Comparison of ENCODE assay signal across 13 cellular contexts in the genomic region with DNA sequence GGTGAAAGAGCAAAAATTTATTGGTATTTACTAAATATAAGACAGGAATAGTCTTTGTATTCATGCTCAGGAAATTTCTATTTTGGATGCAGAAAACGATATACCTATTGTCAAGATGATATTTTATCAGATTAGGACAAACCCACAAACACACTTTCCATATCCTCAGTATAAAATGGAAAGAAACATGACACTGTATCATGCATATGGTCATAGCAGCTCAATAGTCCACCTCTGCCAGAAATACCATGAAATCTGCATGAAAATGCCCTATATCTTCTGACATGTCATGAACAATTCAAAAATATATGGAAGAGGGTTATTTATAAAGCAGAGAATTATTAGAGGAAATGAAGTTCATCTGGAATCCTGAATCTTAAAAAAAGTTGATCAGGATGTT. TPM values are rescaled to one million over a fixed set of nuclear protein-coding genes. Genes with fewer than 3 reads are reported as not detected.
DNase-seq lines count a peak whose midpoint lies in the region; ATAC-seq and TF ChIP-seq lines count a peak whose summit lies in the region.
"Had no signal": no experiment of that assay in that cellular context is flagged by ENCODE, and none has a peak within 500 bp of the region (broad histone marks: within the 10 kb centered on the region; RNA-seq: fewer than 3 reads in every experiment).

No MANE protein-coding gene starts in this region.

- no peaks in the 10 kb centered on the region for H3K9me3 ChIP-seq in IMR-90 (ENCODE audit: control insufficient read depth, insufficient read depth, low read length)
- H3K9me3 ChIP-seq in right lobe of liver = no peaks in the 10 kb centered on the region

- H2AFZ ChIP-seq in IMR-90 (replicated peaks; ENCODE audit: low read length, poor library complexity) = no peak overlapping the region

- no peaks in the 10 kb centered on the region for H3K27me3 Mint-ChIP-seq in MCF 10A (ENCODE audit: insufficient read depth, unreplicated experiment)
- H3K27me3 Mint-ChIP-seq in activated CD8-positive, alpha-beta T cell treated with anti-CD3 and anti-CD28 coated beads for 36 hours = peaks cover 9% of the 10 kb centered on the region

- H4K8ac ChIP-seq in IMR-90 (ENCODE audit: low read depth in 2 of 2, low read length in 2 of 2) (peak overlapping the region in 1 of 2 experiments; percentile 31; a peak in 1 of 4 replicates), mesendoderm (ENCODE audit: low read depth, low read length) (no peak overlapping the region)

- no peak overlapping the region for H3K9ac ChIP-seq in IMR-90 (ENCODE audit: low read depth, low read length)
- H3K9ac ChIP-seq in mesendoderm (ENCODE audit: low read length) = no peak overlapping the region

- peak overlapping the region; percentile 60; the same call in 1 of the 2 replicates for H4K5ac ChIP-seq in IMR-90 (ENCODE audit: low read depth, low read length)
- H4K5ac ChIP-seq in mesendoderm (ENCODE audit: low read length) = no peak overlapping the region

- H3K27ac ChIP-seq in IMR-90 (ENCODE audit: insufficient read depth, low read length) = peak overlapping the region; percentile 47; the same call in 1 of the 2 replicates
- H3K27ac ChIP-seq in right lobe of liver = peak overlapping the region; percentile 56 to 90 (median 62)
- peak overlapping the region; percentile 46 for H3K27ac ChIP-seq in substantia nigra (ENCODE audit: low read depth, low read length, poor library complexity, severe bottlenecking)
- H3K27ac ChIP-seq in mesendoderm (ENCODE audit: low read depth, low read length) = no peak overlapping the region

- H3K56ac ChIP-seq in IMR-90 (ENCODE audit: extremely low read depth, insufficient read depth, low read length) (no peak overlapping the region), mesendoderm (ENCODE audit: low read length) (no peak overlapping the region)

- peak overlapping the region; percentile 20; the same call in 1 of the 2 replicates for H4K91ac ChIP-seq in IMR-90 (ENCODE audit: insufficient read depth, low read depth, low read length)

- no peaks in the 10 kb centered on the region for H3K79me2 ChIP-seq in mesendoderm (ENCODE audit: control insufficient read depth, insufficient read depth, low read length)

- H3K4me2 ChIP-seq in IMR-90 (ENCODE audit: low read depth, low read length) (no peak overlapping the region), mesendoderm (ENCODE audit: low read length) (no peak overlapping the region)

- no peak overlapping the region for H2BK15ac ChIP-seq in IMR-90 (ENCODE audit: low read depth, low read length)
- no peak overlapping the region for H2BK15ac ChIP-seq in mesendoderm (replicated peaks; ENCODE audit: low read depth)

- H3K18ac ChIP-seq in IMR-90 (ENCODE audit: low read depth, low read length) (peak overlapping the region; percentile 75; the same call in 1 of the 2 replicates), mesendoderm (ENCODE audit: low read length) (no peak overlapping the region)

- peak overlapping the region; percentile 98 for H2BK5ac ChIP-seq in IMR-90 (ENCODE audit: low read depth, low read length, poor library complexity, severe bottlenecking)
- H2BK5ac ChIP-seq in mesendoderm (ENCODE audit: low read length) = no peak overlapping the region

- no peak overlapping the region for H3K4me3 Mint-ChIP-seq in MCF 10A (ENCODE audit: unreplicated experiment)
- no peak overlapping the region for H3K4me3 Mint-ChIP-seq in activated CD8-positive, alpha-beta T cell treated with anti-CD3 and anti-CD28 coated beads for 36 hours
- H3K4me3 Mint-ChIP-seq: stimulated activated naive B cell treated with anti-CD40 and anti-IgM and Interleukin-4, amounts not matched to agents 10 μg/mL and 1 μg/mL and 100 μg/mL, for 72 hours; T-helper 17 cell had no signal

- TF ChIP-seq POLR2A in IMR-90 (IDR thresholded peaks at IDR 0.05; ENCODE audit: low read depth, low read length) = no peak
- no peak for TF ChIP-seq POLR2A in right lobe of liver (IDR thresholded peaks at IDR 0.05)

- no peaks in the 10 kb centered on the region for H3K27me3 ChIP-seq in IMR-90 (ENCODE audit: control insufficient read depth, insufficient read depth, low read length)
- no peaks in the 10 kb centered on the region for H3K27me3 ChIP-seq in right lobe of liver
- no peaks in the 10 kb centered on the region for H3K27me3 ChIP-seq in mesendoderm (ENCODE audit: insufficient read depth, low read length, poor library complexity)

- H3K36me3 ChIP-seq in IMR-90 (ENCODE audit: control insufficient read depth, insufficient read depth, low read length) = no peaks in the 10 kb centered on the region
- H3K36me3 ChIP-seq in right lobe of liver = no peaks in the 10 kb centered on the region
- no peaks in the 10 kb centered on the region for H3K36me3 ChIP-seq in mesendoderm (ENCODE audit: control insufficient read depth, insufficient read depth, low read length)

- peak overlapping the region; percentile 84 for H2BK120ac ChIP-seq in IMR-90 (ENCODE audit: low read depth, low read length)
- H2BK120ac ChIP-seq in mesendoderm (ENCODE audit: low read depth, low read length) = no peak overlapping the region

- BruUV-seq in IMR-90 (replicated peaks; lab: Mats Ljungman, UMichigan) (no TSS peak), MCF 10A (replicated peaks; lab: Mats Ljungman, UMichigan) (no TSS peak)

- no peak for TF ChIP-seq RAD21 in IMR-90 (IDR thresholded peaks at IDR 0.05; ENCODE audit: low read length)

- WGBS in IMR-90 (ENCODE audit: extremely low coverage in 2 of 2, insufficient read length in 1 of 2), 2 experiments = no CpG with 5 or more reads among the region's 1 CpG
- 28% methylated on average over 1 of the region's 1 CpG for WGBS in right lobe of liver (ENCODE audit: insufficient coverage, low coverage, low lambda C conversion rate, missing lambda C conversion rate)
- no CpG with 5 or more reads among the region's 1 CpG for WGBS in mesendoderm (ENCODE audit: extremely low coverage, insufficient coverage, low lambda C conversion rate)

- no peaks in the 10 kb centered on the region for H3K36me3 Mint-ChIP-seq in MCF 10A (ENCODE audit: insufficient read depth, unreplicated experiment)
- H3K36me3 Mint-ChIP-seq in activated CD8-positive, alpha-beta T cell treated with anti-CD3 and anti-CD28 coated beads for 36 hours (ENCODE audit: low read depth) = no peaks in the 10 kb centered on the region
- H3K36me3 Mint-ChIP-seq: stimulated activated naive B cell treated with anti-CD40 and anti-IgM and Interleukin-4, amounts not matched to agents 10 μg/mL and 1 μg/mL and 100 μg/mL, for 72 hours had no signal

- peak overlapping the region; percentile 81; the same call in 1 of the 2 replicates for H3K4ac ChIP-seq in IMR-90 (ENCODE audit: low read depth, low read length)
- no peak overlapping the region for H3K4ac ChIP-seq in mesendoderm (ENCODE audit: low read depth, low read length)

- H3K4me1 Mint-ChIP-seq in MCF 10A (ENCODE audit: insufficient read depth, unreplicated experiment) = peaks cover 70% of the 10 kb centered on the region
- H3K4me1 Mint-ChIP-seq in activated CD8-positive, alpha-beta T cell treated with anti-CD3 and anti-CD28 coated beads for 36 hours (ENCODE audit: low read depth) = peaks cover 7% of the 10 kb centered on the region
- H3K4me1 Mint-ChIP-seq: stimulated activated naive B cell treated with anti-CD40 and anti-IgM and Interleukin-4, amounts not matched to agents 10 μg/mL and 1 μg/mL and 100 μg/mL, for 72 hours had no signal

- intact Hi-C loops in IMR-90 (cut with micrococcal nuclease) (loop anchor here (5.0 kb wide), 1 partner anchor 73 kb away; no protein-coding TSS in a partner anchor), MCF 10A (cut with micrococcal nuclease) (no loop called here), right lobe of liver (cut with DNase I) (no loop called here)
- intact Hi-C loops in activated CD8-positive, alpha-beta T cell treated with anti-CD3 and anti-CD28 coated beads for 36 hours (cut with micrococcal nuclease) = no loop called here

- DNase-seq in IMR-90 (no peak), MCF 10A (ENCODE audit: unreplicated experiment) (no peak), right lobe of liver (no peak), substantia nigra (lab: John Stamatoyannopoulos, UW) (no peak), mesendoderm (no peak)
- no peak for DNase-seq in stimulated activated CD4-positive, alpha-beta T cell treated with anti-CD3 and anti-CD28 coated beads, Interleukin-4, amount 100 ng/mL, for 24 hours
- DNase-seq in stimulated activated CD4-positive, alpha-beta T cell treated with anti-CD3 and anti-CD28 coated beads, Interleukin-15, amount 100 ng/mL, for 24 hours = no peak
- no peak for DNase-seq in activated CD8-positive, alpha-beta T cell treated with anti-CD3 and anti-CD28 coated beads for 36 hours
- DNase-seq: activated CD4-positive, CD25-positive, alpha-beta regulatory T cell treated with anti-CD3 and anti-CD28 coated beads, Interleukin-2, amount 50 U/mL, for 72 hours; activated gamma-delta T cell treated with Interleukin-2 at 50 U/mL for 16 hours; RPMI8226; stimulated activated naive B cell treated with anti-CD40 and anti-IgM and Interleukin-4, amounts not matched to agents 10 μg/mL and 1 μg/mL and 100 μg/mL, for 72 hours; T-helper 17 cell had no signal

- H3K4me1 ChIP-seq in IMR-90 (ENCODE audit: control insufficient read depth, insufficient read depth, low read length) = peaks cover 28% of the 10 kb centered on the region
- peaks cover 0 to 40% (median 19%) of the 10 kb centered on the region in 4 donors for H3K4me1 ChIP-seq in right lobe of liver
- H3K4me1 ChIP-seq in mesendoderm (ENCODE audit: control insufficient read depth, low read depth, low read length) = peaks cover 2% of the 10 kb centered on the region

- peak overlapping the region; percentile 79; the same call in 1 of the 2 replicates for H2BK20ac ChIP-seq in IMR-90 (ENCODE audit: low read depth, low read length)

- ATAC-seq in IMR-90 (ENCODE audit: low read depth) (no peak), right lobe of liver (no peak)
- no peak for ATAC-seq in activated CD8-positive, alpha-beta T cell treated with anti-CD3 and anti-CD28 coated beads for 36 hours
- ATAC-seq: stimulated activated naive B cell treated with anti-CD40 and anti-IgM and Interleukin-4, amounts not matched to agents 10 μg/mL and 1 μg/mL and 100 μg/mL, for 72 hours; T-helper 17 cell had no signal

- no peaks in the 10 kb centered on the region for H4K20me1 ChIP-seq in IMR-90 (ENCODE audit: insufficient read depth, low read length)

- H3K9me3 Mint-ChIP-seq in MCF 10A (ENCODE audit: unreplicated experiment) = no peaks in the 10 kb centered on the region
- no peaks in the 10 kb centered on the region for H3K9me3 Mint-ChIP-seq in activated CD8-positive, alpha-beta T cell treated with anti-CD3 and anti-CD28 coated beads for 36 hours
- H3K9me3 Mint-ChIP-seq: stimulated activated naive B cell treated with anti-CD40 and anti-IgM and Interleukin-4, amounts not matched to agents 10 μg/mL and 1 μg/mL and 100 μg/mL, for 72 hours had no signal

- H3K79me1 ChIP-seq in IMR-90 (ENCODE audit: low read depth in 1 of 2, low read length in 2 of 2) (no peaks in the 10 kb centered on the region), mesendoderm (ENCODE audit: low read length) (no peaks in the 10 kb centered on the region)

- POLR2A ChIA-PET in IMR-90 (lab: Charles Lee; ENCODE audit: unreplicated experiment) (interaction anchor here (0.7 kb wide), 1 partner anchor 12 kb away, joined by 3 read pairs; no protein-coding TSS in a partner anchor), MCF 10A (lab: Yijun Ruan, JAX) (interaction anchor here (0.6 to 11.4 kb wide), 11 partner anchors 9 to 773 kb away, joined by 3 to 305 read pairs (median 8); partner anchors contain the start of genes HINT3 and NCOA7)
- POLR2A ChIA-PET in activated CD8-positive, alpha-beta T cell treated with anti-CD3 and anti-CD28 coated beads for 36 hours (lab: Charles Lee) = no interaction called here

- no peak overlapping the region; the same call in 1 of the 2 replicates for H2AK5ac ChIP-seq in IMR-90 (ENCODE audit: low read depth, low read length)
- no peak overlapping the region for H2AK5ac ChIP-seq in mesendoderm (ENCODE audit: low read length)

- H3K14ac ChIP-seq in IMR-90 (replicated peaks; ENCODE audit: low read depth, low read length) = peak overlapping the region; percentile 53; the same call in 1 of the 2 replicates

- CTCF ChIA-PET in IMR-90 (lab: Yijun Ruan, JAX) (interaction anchor here (0.7 kb wide), 1 partner anchor 11 kb away, joined by 3 read pairs; the partner anchor contains the start of gene HINT3), MCF 10A (lab: Yijun Ruan, JAX) (interaction anchor here (1.1 to 3.8 kb wide), 3 partner anchors 8 to 25 kb away, joined by 3 to 13 read pairs (median 5); no protein-coding TSS in a partner anchor)
- CTCF ChIA-PET in activated CD8-positive, alpha-beta T cell treated with anti-CD3 and anti-CD28 coated beads for 36 hours (lab: Charles Lee) = interaction anchor here (1.5 kb wide), 1 partner anchor 38 kb away, joined by 4 read pairs; no protein-coding TSS in a partner anchor

- dilution Hi-C loops in IMR-90 (cut with HindIII; ENCODE audit: low sequenced_read_pairs, unreplicated experiment) = no loop called here

- in situ Hi-C loops in IMR-90 (cut with MboI; ENCODE audit: low sequenced_read_pairs) = no loop called here

- H2AK9ac ChIP-seq in IMR-90 (replicated peaks; ENCODE audit: low read depth, low read length, poor library complexity) = no peak overlapping the region

- TF ChIP-seq CTCF in IMR-90 (conservative IDR thresholded peaks at IDR 0.05; ENCODE audit: low read depth, low read length) (no peak), MCF 10A (IDR thresholded peaks at IDR 0.05; ENCODE audit: unreplicated experiment) (no peak), right lobe of liver (IDR thresholded peaks at IDR 0.05) (no peak)
- TF ChIP-seq CTCF in activated CD8-positive, alpha-beta T cell treated with anti-CD3 and anti-CD28 coated beads for 36 hours (IDR thresholded peaks at IDR 0.05) = no peak

- H3K4me3 ChIP-seq in IMR-90 (ENCODE audit: insufficient read depth, low read depth, low read length) (no peak overlapping the region), right lobe of liver (no peak overlapping the region), mesendoderm (ENCODE audit: low read length) (no peak overlapping the region)

- H3K27ac Mint-ChIP-seq in MCF 10A (ENCODE audit: low read depth, unreplicated experiment) = peak overlapping the region; percentile 92
- H3K27ac Mint-ChIP-seq in activated CD8-positive, alpha-beta T cell treated with anti-CD3 and anti-CD28 coated beads for 36 hours = no peak overlapping the region
- H3K27ac Mint-ChIP-seq: stimulated activated naive B cell treated with anti-CD40 and anti-IgM and Interleukin-4, amounts not matched to agents 10 μg/mL and 1 μg/mL and 100 μg/mL, for 72 hours; T-helper 17 cell had no signal

- H3K23ac ChIP-seq in IMR-90 (ENCODE audit: low read depth, low read length) (peak overlapping the region; percentile 58; the same call in 1 of the 2 replicates), mesendoderm (ENCODE audit: low read length) (no peak overlapping the region)

- H3K9me1 ChIP-seq in IMR-90 (ENCODE audit: insufficient read depth, low read length) = peaks cover 6% of the 10 kb centered on the region

RNA-seq across cellular contexts. Expression of gene HINT3, which starts 11.7 kb away (rescaled TPM):
- total RNA-seq in IMR-90 (2012; rRNA removed) (6.5 and 9.4 TPM in 2 replicates), MCF 10A (2022) (17.9 and 20.2 TPM in 2 replicates), right lobe of liver (10 to 100 TPM in 5 of 6 experiments, 1 to 10 TPM in 1; 8.5 to 16.6 (median 14.3) TPM)
- polyA plus RNA-seq in IMR-90 (2012; rRNA removed) = 2.3 and 3.4 TPM in 2 replicates
- polyA plus RNA-seq in IMR-90 (2012; cell fraction: cytosol; rRNA removed) = 2.0 and 2.6 TPM in 2 replicates
- polyA plus RNA-seq in IMR-90 (2012; cell fraction: nucleus; rRNA removed; ENCODE audit: low replicate concordance) = 0.77 and 1.2 TPM in 2 replicates
- total RNA-seq in activated CD8-positive, alpha-beta T cell treated with anti-CD3 and anti-CD28 coated beads for 36 hours = 1 to 10 TPM; 8.5 to 8.6 TPM
- 5.1 TPM for polyA plus RNA-seq in mesendoderm (2013, experiment 1 of 2)
- 5.2 TPM for polyA plus RNA-seq in mesendoderm (2013, experiment 2 of 2)

RNA-seq across cellular contexts. Expression of gene TRMT11, which starts 41.4 kb away (rescaled TPM):
- total RNA-seq in IMR-90 (2012; rRNA removed) = 19.0 and 29.7 TPM in 2 replicates
- polyA plus RNA-seq in IMR-90 (2012; rRNA removed) = 10.9 and 14.3 TPM in 2 replicates
- polyA plus RNA-seq in IMR-90 (2012; cell fraction: cytosol; rRNA removed) = 2.1 and 3.4 TPM in 2 replicates
- polyA plus RNA-seq in IMR-90 (2012; cell fraction: nucleus; rRNA removed; ENCODE audit: low replicate concordance) = 3.1 and 42.8 TPM in 2 replicates
- 28.8 and 32.5 TPM in 2 replicates for total RNA-seq in MCF 10A (2022)
- 10 to 100 TPM; 12.6 to 36.0 (median 25.3) TPM for total RNA-seq in right lobe of liver
- total RNA-seq in activated CD8-positive, alpha-beta T cell treated with anti-CD3 and anti-CD28 coated beads for 36 hours = 10 to 100 TPM; 41.5 to 49.1 TPM
- polyA plus RNA-seq in mesendoderm (2013, experiment 1 of 2) = 13.8 TPM
- polyA plus RNA-seq in mesendoderm (2013, experiment 2 of 2) = 15.8 TPM
